ENCODE assay signal across 1 cellular context in the genomic region with DNA sequence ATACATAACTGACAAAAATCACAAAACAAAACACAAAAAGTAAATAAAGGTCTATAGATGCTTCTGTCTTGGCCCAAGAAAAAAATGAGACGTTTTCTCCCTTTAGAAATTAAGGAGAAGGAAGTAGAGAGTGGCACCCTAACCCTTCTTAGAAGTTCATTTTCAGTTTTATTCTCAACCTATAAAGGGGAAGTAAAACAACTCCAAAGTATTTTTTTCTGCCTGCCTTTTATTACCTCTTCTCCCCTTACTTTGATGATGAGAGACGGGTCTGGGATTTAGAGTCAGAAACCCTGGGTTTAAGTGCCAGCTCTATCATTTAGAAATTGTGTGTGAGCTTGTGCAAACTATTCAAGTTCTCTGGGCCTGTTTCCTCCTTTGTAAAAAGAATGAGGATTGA.
TF ChIP-seq lines count a peak whose summit lies in the region.

No MANE protein-coding gene starts in this region.

TF ChIP-seq in SK-N-SH treated with all-trans-retinoic acid at 6 μM for 48 hours, 23 proteins besides CTCF, POLR2A, EP300 and RAD21 (continued from another document):
- TF ChIP-seq, protein P1, sequence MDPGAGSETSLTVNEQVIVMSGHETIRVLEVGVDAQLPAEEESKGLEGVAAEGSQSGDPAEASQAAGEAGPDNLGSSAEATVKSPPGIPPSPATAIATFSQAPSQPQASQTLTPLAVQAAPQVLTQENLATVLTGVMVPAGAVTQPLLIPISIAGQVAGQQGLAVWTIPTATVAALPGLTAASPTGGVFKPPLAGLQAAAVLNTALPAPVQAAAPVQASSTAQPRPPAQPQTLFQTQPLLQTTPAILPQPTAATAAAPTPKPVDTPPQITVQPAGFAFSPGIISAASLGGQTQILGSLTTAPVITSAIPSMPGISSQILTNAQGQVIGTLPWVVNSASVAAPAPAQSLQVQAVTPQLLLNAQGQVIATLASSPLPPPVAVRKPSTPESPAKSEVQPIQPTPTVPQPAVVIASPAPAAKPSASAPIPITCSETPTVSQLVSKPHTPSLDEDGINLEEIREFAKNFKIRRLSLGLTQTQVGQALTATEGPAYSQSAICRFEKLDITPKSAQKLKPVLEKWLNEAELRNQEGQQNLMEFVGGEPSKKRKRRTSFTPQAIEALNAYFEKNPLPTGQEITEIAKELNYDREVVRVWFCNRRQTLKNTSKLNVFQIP (CRISPR knock-in tag; IDR thresholded peaks at IDR 0.05; ENCODE audit: borderline replicate concordance, low read depth) = no peak
- TF ChIP-seq GLIS3 (CRISPR knock-in tag; IDR thresholded peaks at IDR 0.05) (no peak), TOX (CRISPR knock-in tag; IDR thresholded peaks at IDR 0.05; ENCODE audit: borderline replicate concordance) (no peak), ESRRG (CRISPR knock-in tag; IDR thresholded peaks at IDR 0.05) (no peak), OSR1 (CRISPR knock-in tag; IDR thresholded peaks at IDR 0.05) (no peak), ZC3H10 (CRISPR knock-in tag; IDR thresholded peaks at IDR 0.05) (no peak), CSDC2 (CRISPR knock-in tag; IDR thresholded peaks at IDR 0.05) (no peak), BACH2 (CRISPR knock-in tag; IDR thresholded peaks at IDR 0.05; ENCODE audit: borderline replicate concordance) (no peak), RARB (CRISPR knock-in tag; IDR thresholded peaks at IDR 0.05) (no peak), TCF4 (CRISPR knock-in tag; IDR thresholded peaks at IDR 0.05; ENCODE audit: borderline replicate concordance) (no peak)
- TF ChIP-seq, protein P2, sequence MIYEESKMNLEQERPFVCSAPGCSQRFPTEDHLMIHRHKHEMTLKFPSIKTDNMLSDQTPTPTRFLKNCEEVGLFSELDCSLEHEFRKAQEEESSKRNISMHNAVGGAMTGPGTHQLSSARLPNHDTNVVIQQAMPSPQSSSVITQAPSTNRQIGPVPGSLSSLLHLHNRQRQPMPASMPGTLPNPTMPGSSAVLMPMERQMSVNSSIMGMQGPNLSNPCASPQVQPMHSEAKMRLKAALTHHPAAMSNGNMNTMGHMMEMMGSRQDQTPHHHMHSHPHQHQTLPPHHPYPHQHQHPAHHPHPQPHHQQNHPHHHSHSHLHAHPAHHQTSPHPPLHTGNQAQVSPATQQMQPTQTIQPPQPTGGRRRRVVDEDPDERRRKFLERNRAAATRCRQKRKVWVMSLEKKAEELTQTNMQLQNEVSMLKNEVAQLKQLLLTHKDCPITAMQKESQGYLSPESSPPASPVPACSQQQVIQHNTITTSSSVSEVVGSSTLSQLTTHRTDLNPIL (CRISPR knock-in tag; IDR thresholded peaks at IDR 0.05; ENCODE audit: low read depth) = no peak
